In genomic region chr5:128493657-128494329, GRCh38 we compare ENCODE assay signal across 21 cellular contexts. TPM values are rescaled to one million over a fixed set of nuclear protein-coding genes. Genes with fewer than 3 reads are reported as not detected.
DNase-seq lines count a peak whose midpoint lies in the region; ATAC-seq and TF ChIP-seq lines count a peak whose summit lies in the region.
"Had no signal": no experiment of that assay in that cellular context is flagged by ENCODE, and none has a peak within 500 bp of the region (broad histone marks: within the 10 kb centered on the region; RNA-seq: fewer than 3 reads in every experiment).

No MANE protein-coding gene starts in this region.

- intact Hi-C loops in Right ventricle myocardium inferior (cut with DNase I): loop anchor here (10.0 kb wide), 1 partner anchor 99 kb away; no protein-coding TSS in a partner anchor
- intact Hi-C loops in left ventricle myocardium inferior (cut with micrococcal nuclease): no loop called here

- peaks cover 5% of the 10 kb centered on the region for H3K9me3 Mint-ChIP-seq in WTC11

- H3K4me2 ChIP-seq in mesendoderm (ENCODE audit: low read length): no peak overlapping the region
- H3K4me2 ChIP-seq: BLaER1 had no signal

- H2BK15ac ChIP-seq in mesendoderm (replicated peaks; ENCODE audit: low read depth): no peak overlapping the region

- ATAC-seq in Right ventricle myocardium inferior: peak; percentile 31
- ATAC-seq in WTC11: peak; percentile 33; the same call in 1 of the 2 replicates

- H3K27me3 ChIP-seq in left ventricle myocardium inferior (ENCODE audit: low read depth) (no peaks in the 10 kb centered on the region), mesendoderm (ENCODE audit: insufficient read depth, low read length, poor library complexity) (no peaks in the 10 kb centered on the region)
- H3K27me3 ChIP-seq: BLaER1 had no signal

- no peak overlapping the region for H3K18ac ChIP-seq in mesendoderm (ENCODE audit: low read length)

- H3K4me3 ChIP-seq in left ventricle myocardium inferior (no peak overlapping the region), fibroblast of mammary gland (ENCODE audit: control insufficient read depth, low read depth, low read length) (no peak overlapping the region), mesendoderm (ENCODE audit: low read length) (no peak overlapping the region)
- H3K4me3 ChIP-seq: BLaER1, GM23248 had no signal

- H3K4me3 Mint-ChIP-seq in WTC11: no peak overlapping the region
- H3K4me3 Mint-ChIP-seq: CD4-positive, CD25-positive, alpha-beta regulatory T cell had no signal

- H3K4me1 ChIP-seq in left ventricle myocardium inferior: peaks cover 14% of the 10 kb centered on the region
- H3K4me1 ChIP-seq in mesendoderm (ENCODE audit: control insufficient read depth, low read depth, low read length): no peaks in the 10 kb centered on the region

- TF ChIP-seq CTCF in left ventricle myocardium inferior (IDR thresholded peaks at IDR 0.05; ENCODE audit: borderline replicate concordance) (no peak), WTC11 (IDR thresholded peaks at IDR 0.05) (no peak), fibroblast of mammary gland (conservative IDR thresholded peaks at IDR 0.05; ENCODE audit: control insufficient read depth, insufficient read depth, low read depth, low read length) (no peak)

- H2AK5ac ChIP-seq in mesendoderm (ENCODE audit: low read length): no peak overlapping the region

- POLR2A ChIA-PET in WTC11 (lab: Charles Lee): no interaction called here

- H4K5ac ChIP-seq in mesendoderm (ENCODE audit: low read length): no peak overlapping the region

- peaks cover 15% of the 10 kb centered on the region for H3K9me3 ChIP-seq in left ventricle myocardium inferior (replicated peaks)

- no peak overlapping the region for H3K56ac ChIP-seq in mesendoderm (ENCODE audit: low read length)

- WGBS in mesendoderm (ENCODE audit: extremely low coverage, insufficient coverage, low lambda C conversion rate): no CpG with 5 or more reads among the region's 4 CpGs

- H3K9ac ChIP-seq in mesendoderm (ENCODE audit: low read length): no peak overlapping the region
- H3K9ac ChIP-seq: BLaER1, GM23248 had no signal

- no peak overlapping the region for H4K8ac ChIP-seq in mesendoderm (ENCODE audit: low read depth, low read length)

- DNase-seq in Right ventricle myocardium inferior (ENCODE audit: missing footprints): no peak
- DNase-seq in left ventricle myocardium inferior: no peak
- peak; percentile 12 for DNase-seq in EH (ENCODE audit: low read depth)
- DNase-seq in WTC11 (ENCODE audit: low spot score): no peak
- peak; percentile 5 for DNase-seq in fibroblast of mammary gland (ENCODE audit: low read depth)
- no peak for DNase-seq in activated naive CD4-positive, alpha-beta T cell treated with Interleukin-2 at 50 U/mL for 16 hours
- no peak for DNase-seq in stimulated activated CD4-positive, alpha-beta T cell treated with anti-CD3 and anti-CD28 coated beads, Interleukin-15, amount 100 ng/mL, for 24 hours
- DNase-seq in mesendoderm: no peak
- DNase-seq: CD4-positive, CD25-positive, alpha-beta regulatory T cell; GM23248; HCEC 1CT; NCI-H1092; NCI-H1417 treated with DMSO at 0.1 percent for 48 hours; NCI-H1694 treated with DMSO at 0.1 percent for 48 hours; NCI-H2081; NCI-H2171; NCI-H226; NCI-H510A; SHP77 had no signal

- H3K27ac Mint-ChIP-seq in WTC11: no peak overlapping the region
- H3K27ac Mint-ChIP-seq: CD4-positive, CD25-positive, alpha-beta regulatory T cell had no signal

- peaks cover 32% of the 10 kb centered on the region for H3K4me1 Mint-ChIP-seq in WTC11
- H3K4me1 Mint-ChIP-seq: CD4-positive, CD25-positive, alpha-beta regulatory T cell had no signal

- no peaks in the 10 kb centered on the region; the same call in 1 of the 2 replicates for H3K36me3 Mint-ChIP-seq in WTC11
- H3K36me3 Mint-ChIP-seq: CD4-positive, CD25-positive, alpha-beta regulatory T cell had no signal

- H3K27ac ChIP-seq in left ventricle myocardium inferior (replicated peaks) (no peak overlapping the region), mesendoderm (ENCODE audit: low read depth, low read length) (no peak overlapping the region)
- H3K27ac ChIP-seq: BLaER1, GM23248, HL-60 had no signal

- peaks cover 14% of the 10 kb centered on the region for H3K79me1 ChIP-seq in mesendoderm (ENCODE audit: low read length)

- H2BK5ac ChIP-seq in mesendoderm (ENCODE audit: low read length): no peak overlapping the region

- H3K4ac ChIP-seq in mesendoderm (ENCODE audit: low read depth, low read length): no peak overlapping the region

- no peak overlapping the region for H2BK120ac ChIP-seq in mesendoderm (ENCODE audit: low read depth, low read length)

- CTCF ChIA-PET in WTC11 (lab: Charles Lee): interaction anchor here (1.1 kb wide), 1 partner anchor 181 kb away, joined by 4 read pairs; no protein-coding TSS in a partner anchor

- H3K36me3 ChIP-seq in left ventricle myocardium inferior (no peaks in the 10 kb centered on the region), mesendoderm (ENCODE audit: control insufficient read depth, insufficient read depth, low read length) (peaks cover 1% of the 10 kb centered on the region)
- H3K36me3 ChIP-seq: BLaER1 had no signal

- no peaks in the 10 kb centered on the region for H3K27me3 Mint-ChIP-seq in WTC11 (ENCODE audit: low read depth)
- H3K27me3 Mint-ChIP-seq: CD4-positive, CD25-positive, alpha-beta regulatory T cell had no signal

- no peak overlapping the region for H3K23ac ChIP-seq in mesendoderm (ENCODE audit: low read length)

- peaks cover 3% of the 10 kb centered on the region for H3K79me2 ChIP-seq in mesendoderm (ENCODE audit: control insufficient read depth, insufficient read depth, low read length)

TF ChIP-seq in WTC11, 78 proteins besides CTCF, POLR2A, EP300 and RAD21 (continues in another document):
- TF ChIP-seq TEAD1 (CRISPR knock-in tag; IDR thresholded peaks at IDR 0.05) (no peak), FOXK1 (CRISPR knock-in tag; IDR thresholded peaks at IDR 0.05) (no peak), E2F5 (CRISPR knock-in tag; IDR thresholded peaks at IDR 0.05) (no peak), AR (CRISPR knock-in tag; IDR thresholded peaks at IDR 0.05) (no peak), ELF4 (CRISPR knock-in tag; IDR thresholded peaks at IDR 0.05; ENCODE audit: low read depth) (no peak), MYBL2 (CRISPR knock-in tag; IDR thresholded peaks at IDR 0.05) (no peak), ZNF423 (CRISPR knock-in tag; IDR thresholded peaks at IDR 0.05) (no peak)
- TF ChIP-seq, protein P1, sequence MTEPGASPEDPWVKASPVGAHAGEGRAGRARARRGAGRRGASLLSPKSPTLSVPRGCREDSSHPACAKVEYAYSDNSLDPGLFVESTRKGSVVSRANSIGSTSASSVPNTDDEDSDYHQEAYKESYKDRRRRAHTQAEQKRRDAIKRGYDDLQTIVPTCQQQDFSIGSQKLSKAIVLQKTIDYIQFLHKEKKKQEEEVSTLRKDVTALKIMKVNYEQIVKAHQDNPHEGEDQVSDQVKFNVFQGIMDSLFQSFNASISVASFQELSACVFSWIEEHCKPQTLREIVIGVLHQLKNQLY (CRISPR knock-in tag; IDR thresholded peaks at IDR 0.05): no peak

RNA-seq across cellular contexts. Expression of gene FBN2, which starts 44.3 kb away (rescaled TPM):
- total RNA-seq in Right ventricle myocardium inferior: 23.8 TPM
- 34.1 TPM for total RNA-seq in left ventricle myocardium inferior
- total RNA-seq in WTC11 (2021): 47.1 to 56.7 TPM (median 48.0 TPM) in 3 replicates
- 11.6 TPM for polyA plus RNA-seq in mesendoderm (2013, experiment 1 of 2)
- polyA plus RNA-seq in mesendoderm (2013, experiment 2 of 2): 10.1 TPM
- total RNA-seq: CD4-positive, CD25-positive, alpha-beta regulatory T cell had no signal
- polyA plus RNA-seq: CD4-positive, CD25-positive, alpha-beta regulatory T cell had no signal

Comparison
In these comparisons a context has a peak if more than half of its experiments do, and no peak if none do; other contexts are left out.
1. DNase-seq: peak in EH (single experiment) and fibroblast of mammary gland (single experiment); none in Right ventricle myocardium inferior (single experiment), left ventricle myocardium inferior (single experiment), WTC11 (single experiment), activated naive CD4-positive, alpha-beta T cell treated with Interleukin-2 at 50 U/mL for 16 hours (single experiment), stimulated activated CD4-positive, alpha-beta T cell treated with anti-CD3 and anti-CD28 coated beads, Interleukin-15, amount 100 ng/mL, for 24 hours (single experiment) and mesendoderm (single experiment).